ENCODE assay signal across 14 cellular contexts in genomic region chr17:50283246-50283645, GRCh38. TPM values are rescaled to one million over a fixed set of nuclear protein-coding genes. Genes with fewer than 3 reads are reported as not detected.
A peak's percentile ranks its signal among the peaks of the same experiment; 100 is the strongest.
DNase-seq lines count a peak whose midpoint lies in the region; ATAC-seq and TF ChIP-seq lines count a peak whose summit lies in the region.
"Had no signal": no experiment of that assay in that cellular context is flagged by ENCODE, and none has a peak within 500 bp of the region (broad histone marks: within the 10 kb centered on the region; RNA-seq: fewer than 3 reads in every experiment).

No MANE protein-coding gene starts in this region.

- peak; percentile 74 for DNase-seq in activated CD4-positive, alpha-beta T cell treated with anti-CD3 and anti-CD28 coated beads for 36 hours
- no peak for DNase-seq in activated CD4-positive, alpha-beta T cell treated with anti-CD3 and anti-CD28 coated beads, Interleukin-2, amount 50 U/mL, for 4 hours
- DNase-seq in HL-60 (ENCODE audit: low read depth in 1 of 2, low spot score in 1 of 2) (peak; percentile 55 to 82), osteocyte (ENCODE audit: extremely low spot score, unreplicated experiment) (no peak), D341Med (ENCODE audit: low spot score) (no peak)
- peak; percentile 57 to 64 for DNase-seq in activated T-cell treated with anti-CD3 and anti-CD28 coated beads, Interleukin-2, amount 50 U/mL, for 72 hours
- no peak for DNase-seq in activated CD4-positive, CD25-positive, alpha-beta regulatory T cell (lab: John Stamatoyannopoulos, UW)
- DNase-seq: body of pancreas; effector memory CD4-positive, alpha-beta T cell; T-helper 17 cell; trophoblast cell had no signal

- POLR2A ChIA-PET in activated CD4-positive, alpha-beta T cell treated with anti-CD3 and anti-CD28 coated beads for 36 hours (lab: Charles Lee) = interaction anchor here (0.9 kb wide), 1 partner anchor 9 kb away, joined by 3 read pairs; no protein-coding TSS in a partner anchor

- intact Hi-C loops in activated CD4-positive, alpha-beta T cell treated with anti-CD3 and anti-CD28 coated beads for 36 hours (cut with DNase I, micrococcal nuclease) = no loop called here

- no peaks in the 10 kb centered on the region for H3K9me3 Mint-ChIP-seq in activated CD4-positive, alpha-beta T cell treated with anti-CD3 and anti-CD28 coated beads for 36 hours (ENCODE audit: low read depth)
- H3K9me3 Mint-ChIP-seq in activated T-cell treated with anti-CD3 and anti-CD28 coated beads, Interleukin-2, amount 50 U/mL, for 72 hours = no peaks in the 10 kb centered on the region
- H3K9me3 Mint-ChIP-seq in osteocyte (ENCODE audit: unreplicated experiment) = no peaks in the 10 kb centered on the region

- ATAC-seq in activated CD4-positive, alpha-beta T cell treated with anti-CD3 and anti-CD28 coated beads for 36 hours = peak; percentile 80
- ATAC-seq in activated T-cell treated with anti-CD3 and anti-CD28 coated beads, Interleukin-2, amount 50 U/mL, for 72 hours (replicated peaks in 1 of 2) = peak; percentile 84 to 86
- no peak for ATAC-seq in GM21360 (IDR thresholded peaks at IDR 0.05; ENCODE audit: unreplicated experiment)
- ATAC-seq: body of pancreas, T-helper 17 cell had no signal

- H3K4me3 ChIP-seq in HL-60 (replicated peaks; ENCODE audit: insufficient read depth, low read length) = no peak overlapping the region
- H3K4me3 ChIP-seq: body of pancreas, right atrium auricular region had no signal

- no peaks in the 10 kb centered on the region for H3K36me3 Mint-ChIP-seq in activated CD4-positive, alpha-beta T cell treated with anti-CD3 and anti-CD28 coated beads for 36 hours (ENCODE audit: low read depth)
- peaks cover 5 to 10% of the 10 kb centered on the region in 2 donors for H3K36me3 Mint-ChIP-seq in activated T-cell treated with anti-CD3 and anti-CD28 coated beads, Interleukin-2, amount 50 U/mL, for 72 hours (ENCODE audit: insufficient read depth in 2 of 2)
- peaks cover 30% of the 10 kb centered on the region for H3K36me3 Mint-ChIP-seq in osteocyte (ENCODE audit: unreplicated experiment)

- no peak overlapping the region for H3K27ac Mint-ChIP-seq in activated CD4-positive, alpha-beta T cell treated with anti-CD3 and anti-CD28 coated beads for 36 hours
- no peak overlapping the region for H3K27ac Mint-ChIP-seq in activated T-cell treated with anti-CD3 and anti-CD28 coated beads, Interleukin-2, amount 50 U/mL, for 72 hours
- H3K27ac Mint-ChIP-seq in osteocyte (ENCODE audit: unreplicated experiment) = peak overlapping the region; percentile 40
- H3K27ac Mint-ChIP-seq: T-helper 17 cell had no signal

- peaks cover 18% of the 10 kb centered on the region for H3K27me3 Mint-ChIP-seq in activated CD4-positive, alpha-beta T cell treated with anti-CD3 and anti-CD28 coated beads for 36 hours
- H3K27me3 Mint-ChIP-seq in activated T-cell treated with anti-CD3 and anti-CD28 coated beads, Interleukin-2, amount 50 U/mL, for 72 hours (ENCODE audit: low read depth) = peaks cover 23% of the 10 kb centered on the region
- H3K27me3 Mint-ChIP-seq in osteocyte (ENCODE audit: unreplicated experiment) = no peaks in the 10 kb centered on the region

- no peaks in the 10 kb centered on the region for H3K27me3 ChIP-seq in HL-60 (ENCODE audit: insufficient read depth, poor library complexity, severe bottlenecking)
- H3K27me3 ChIP-seq: body of pancreas, right atrium auricular region had no signal

- H3K4me3 Mint-ChIP-seq in activated CD4-positive, alpha-beta T cell treated with anti-CD3 and anti-CD28 coated beads for 36 hours = no peak overlapping the region
- H3K4me3 Mint-ChIP-seq in activated T-cell treated with anti-CD3 and anti-CD28 coated beads, Interleukin-2, amount 50 U/mL, for 72 hours = peak overlapping the region; percentile 12 to 42
- no peak overlapping the region for H3K4me3 Mint-ChIP-seq in osteocyte (ENCODE audit: unreplicated experiment)
- H3K4me3 Mint-ChIP-seq: T-helper 17 cell had no signal

- CTCF ChIA-PET in activated CD4-positive, alpha-beta T cell treated with anti-CD3 and anti-CD28 coated beads for 36 hours (lab: Charles Lee) = interaction anchor here (0.6 to 3.9 kb wide), 8 partner anchors 9 to 189 kb away, joined by 3 to 16 read pairs (median 4); partner anchors contain the start of genes COL1A1 and TMEM92

- peaks cover 13% of the 10 kb centered on the region for H3K4me1 Mint-ChIP-seq in activated CD4-positive, alpha-beta T cell treated with anti-CD3 and anti-CD28 coated beads for 36 hours
- H3K4me1 Mint-ChIP-seq in activated T-cell treated with anti-CD3 and anti-CD28 coated beads, Interleukin-2, amount 50 U/mL, for 72 hours (ENCODE audit: low read depth) = peaks cover 26% of the 10 kb centered on the region
- peaks cover 56% of the 10 kb centered on the region for H3K4me1 Mint-ChIP-seq in osteocyte (ENCODE audit: unreplicated experiment)
- H3K4me1 Mint-ChIP-seq: T-helper 17 cell had no signal

- TF ChIP-seq CTCF in HL-60 (IDR thresholded peaks at IDR 0.05; ENCODE audit: insufficient read depth, low read length) (no peak), osteocyte (IDR thresholded peaks at IDR 0.05) (no peak)

- peak overlapping the region; percentile 29; the same call in 1 of the 2 replicates for H3K27ac ChIP-seq in HL-60 (replicated peaks)
- H3K27ac ChIP-seq: body of pancreas, right atrium auricular region had no signal

RNA-seq across cellular contexts. Expression of gene TMEM92, which starts 9.0 kb away (rescaled TPM):
- under 1 TPM; 0.23 TPM for total RNA-seq in activated CD4-positive, alpha-beta T cell treated with anti-CD3 and anti-CD28 coated beads for 36 hours
- total RNA-seq in activated T-cell treated with anti-CD3 and anti-CD28 coated beads, Interleukin-2, amount 50 U/mL, for 72 hours = under 1 TPM in 1 of 2 donors, not detected in 1; 0.51 TPM
- total RNA-seq in osteocyte = 4.3 and 6.6 TPM in 2 replicates
- total RNA-seq: body of pancreas, myocyte, right atrium auricular region, T-helper 17 cell had no signal

Comparison
In these comparisons a context has a peak if more than half of its experiments do, and no peak if none do; other contexts are left out.
1. DNase-seq: peak in activated CD4-positive, alpha-beta T cell treated with anti-CD3 and anti-CD28 coated beads for 36 hours (single experiment), HL-60 (2 of 2) and activated T-cell treated with anti-CD3 and anti-CD28 coated beads, Interleukin-2, amount 50 U/mL, for 72 hours (2 of 2); none in activated CD4-positive, alpha-beta T cell treated with anti-CD3 and anti-CD28 coated beads, Interleukin-2, amount 50 U/mL, for 4 hours (0 of 2), osteocyte (single experiment), D341Med (single experiment) and activated CD4-positive, CD25-positive, alpha-beta regulatory T cell (0 of 4).
2. H3K4me3 Mint-ChIP-seq: peak in activated T-cell treated with anti-CD3 and anti-CD28 coated beads, Interleukin-2, amount 50 U/mL, for 72 hours (2 of 2); none in activated CD4-positive, alpha-beta T cell treated with anti-CD3 and anti-CD28 coated beads for 36 hours (single experiment) and osteocyte (single experiment).